ENCODE assay signal across 30 cellular contexts in genomic region chr9:112093875-112094227, GRCh38.
DNase-seq lines count a peak whose midpoint lies in the region; ATAC-seq, FAIRE-seq and TF ChIP-seq lines count a peak whose summit lies in the region.
"Had no signal": no experiment of that assay in that cellular context is flagged by ENCODE, and none has a peak within 500 bp of the region (broad histone marks: within the 10 kb centered on the region; RNA-seq: fewer than 3 reads in every experiment).

No MANE protein-coding gene starts in this region.

- TF ChIP-seq POLR2A in GM12892 (IDR thresholded peaks at IDR 0.05; ENCODE audit: low read depth, low read length): no peak

- intact Hi-C loops in CD4-positive, alpha-beta memory T cell (cut with micrococcal nuclease): no loop called here

- peaks cover 7 to 9% of the 10 kb centered on the region in 2 donors for H3K36me3 Mint-ChIP-seq in CD4-positive, alpha-beta memory T cell
- H3K36me3 Mint-ChIP-seq in activated CD8-positive, alpha-beta T cell treated with anti-CD3 and anti-CD28 coated beads, Interleukin-2, amount 10 ng/mL, durations not matched to agents 7 days and 5 days (ENCODE audit: low read depth): peaks cover 26% of the 10 kb centered on the region
- H3K36me3 Mint-ChIP-seq in immature natural killer cell: peaks cover 9 to 40% (median 9%) of the 10 kb centered on the region in 3 donors

- no peaks in the 10 kb centered on the region for H3K36me3 ChIP-seq in CD4-positive, alpha-beta memory T cell (ENCODE audit: insufficient read depth, low read length)
- H3K36me3 ChIP-seq: ascending aorta, Peyer's patch, prostate gland, sigmoid colon had no signal

- H3K4me3 ChIP-seq in CD4-positive, alpha-beta memory T cell (ENCODE audit: low read length in 2 of 2): no peak overlapping the region
- H3K4me3 ChIP-seq in GM12865 (ENCODE audit: low read depth, low read length): no peak overlapping the region
- H3K4me3 ChIP-seq: ascending aorta, BLaER1, GM23248, Peyer's patch, prostate gland, sigmoid colon had no signal

- peak in 1 of 5 donors; percentile 13 for DNase-seq in CD4-positive, alpha-beta memory T cell
- DNase-seq in GM12865 (ENCODE audit: low read depth): peak; percentile 48
- DNase-seq in activated CD8-positive, alpha-beta T cell treated with anti-CD3 and anti-CD28 coated beads, Interleukin-2, amount 10 ng/mL, durations not matched to agents 7 days and 5 days: peak; percentile 20
- no peak for DNase-seq in immature natural killer cell
- DNase-seq in C1 segment of cervical spinal cord (lab: John Stamatoyannopoulos, UW): no peak
- DNase-seq in GM12892 (ENCODE audit: insufficient read length): no peak
- DNase-seq in stimulated activated CD8-positive, alpha-beta memory T cell treated with anti-CD3 and anti-CD28 coated beads, Interleukin-4, amount 100 ng/mL, for 48 hours: no peak
- DNase-seq: activated effector memory CD4-positive, alpha-beta T cell treated with anti-CD3 and anti-CD28 coated beads, Interleukin-2, amount 50 U/mL, for 16 hours; DND-41; GF-D8; GM23248; NCI-H1436 treated with DMSO at 0.1 percent for 48 hours; NCI-H2081 treated with DMSO at 0.1 percent for 48 hours; NCI-H226; NCI-H748 treated with DMSO at 0.1 percent for 48 hours; Peyer's patch; SHP77; sigmoid colon; stimulated activated CD4-positive, alpha-beta T cell treated with anti-CD3 and anti-CD28 coated beads, Interleukin-12 subunit alpha, Interleukin-12 subunit beta, amount 100 ng/mL, for 4 hours; stimulated activated CD4-positive, alpha-beta T cell treated with anti-CD3 and anti-CD28 coated beads, Interleukin-4, amount 100 ng/mL, for 1 hour; substantia nigra; T1000 had no signal

- peaks cover 17 to 33% (median 23%) of the 10 kb centered on the region in 4 donors for H3K4me1 Mint-ChIP-seq in CD4-positive, alpha-beta memory T cell
- peaks cover 32% of the 10 kb centered on the region for H3K4me1 Mint-ChIP-seq in activated CD8-positive, alpha-beta T cell treated with anti-CD3 and anti-CD28 coated beads, Interleukin-2, amount 10 ng/mL, durations not matched to agents 7 days and 5 days (ENCODE audit: low read depth)
- H3K4me1 Mint-ChIP-seq in immature natural killer cell: peaks cover 22 to 30% of the 10 kb centered on the region in 2 donors

- TF ChIP-seq CTCF in GM12865 (IDR thresholded peaks at IDR 0.05; ENCODE audit: insufficient read depth, low read depth, low read length, missing control alignments): no peak

- CTCF ChIA-PET in CD4-positive, alpha-beta memory T cell (lab: Charles Lee; ENCODE audit: partially characterized antibody): interaction anchor here (0.7 to 11.3 kb wide), 13 partner anchors 8 to 335 kb away, joined by 3 to 162 read pairs (median 4); partner anchors contain the start of gene HSDL2
- CTCF ChIA-PET in activated CD8-positive, alpha-beta T cell treated with anti-CD3 and anti-CD28 coated beads, Interleukin-2, amount 10 ng/mL, durations not matched to agents 7 days and 5 days (lab: Charles Lee): interaction anchor here (0.6 to 2.1 kb wide), 10 partner anchors 9 to 699 kb away, joined by 3 to 13 read pairs (median 4); partner anchors contain the start of gene HSDL2

- no peaks in the 10 kb centered on the region for H3K9me3 Mint-ChIP-seq in CD4-positive, alpha-beta memory T cell
- no peaks in the 10 kb centered on the region for H3K9me3 Mint-ChIP-seq in activated CD8-positive, alpha-beta T cell treated with anti-CD3 and anti-CD28 coated beads, Interleukin-2, amount 10 ng/mL, durations not matched to agents 7 days and 5 days (ENCODE audit: insufficient read depth)
- no peaks in the 10 kb centered on the region for H3K9me3 Mint-ChIP-seq in immature natural killer cell
- H3K9me3 Mint-ChIP-seq: memory B cell, type B pancreatic cell had no signal

- no peak overlapping the region for H3K27ac ChIP-seq in CD4-positive, alpha-beta memory T cell (ENCODE audit: low read depth, low read length)
- H3K27ac ChIP-seq: ascending aorta, BLaER1, GM23248, Peyer's patch, prostate gland, sigmoid colon had no signal

- POLR2A ChIA-PET in CD4-positive, alpha-beta memory T cell (lab: Charles Lee; ENCODE audit: partially characterized antibody): interaction anchor here (1.2 kb wide), 2 partner anchors 239 to 286 kb away, joined by 6 to 8 read pairs; partner anchors contain the start of genes HSDL2 and PTBP3
- POLR2A ChIA-PET in activated CD8-positive, alpha-beta T cell treated with anti-CD3 and anti-CD28 coated beads, Interleukin-2, amount 10 ng/mL, durations not matched to agents 7 days and 5 days (lab: Charles Lee): interaction anchor here (0.6 to 1.3 kb wide), 2 partner anchors 239 to 277 kb away, joined by 3 to 7 read pairs; partner anchors contain the start of gene PTBP3

- H3K27me3 Mint-ChIP-seq in CD4-positive, alpha-beta memory T cell: no peaks in the 10 kb centered on the region
- H3K27me3 Mint-ChIP-seq in activated CD8-positive, alpha-beta T cell treated with anti-CD3 and anti-CD28 coated beads, Interleukin-2, amount 10 ng/mL, durations not matched to agents 7 days and 5 days (ENCODE audit: low read depth): no peaks in the 10 kb centered on the region
- no peaks in the 10 kb centered on the region for H3K27me3 Mint-ChIP-seq in immature natural killer cell (ENCODE audit: low read depth in 3 of 3)
- H3K27me3 Mint-ChIP-seq: activated naive CD8-positive, alpha-beta T cell; memory B cell; type B pancreatic cell had no signal

- no peak for FAIRE-seq in GM12892 (lab: Jason Lieb, UNC)
- FAIRE-seq: colon had no signal

- H3K9me3 ChIP-seq in CD4-positive, alpha-beta memory T cell (ENCODE audit: control insufficient read depth in 1 of 2, low read length in 2 of 2): no peaks in the 10 kb centered on the region
- H3K9me3 ChIP-seq: ascending aorta, BLaER1, Peyer's patch, prostate gland, sigmoid colon had no signal

- H3K4me1 ChIP-seq in CD4-positive, alpha-beta memory T cell (ENCODE audit: insufficient read depth, low read length): peaks cover 21% of the 10 kb centered on the region
- H3K4me1 ChIP-seq: ascending aorta, BLaER1, Peyer's patch, prostate gland, sigmoid colon had no signal

- peak overlapping the region; percentile 1 to 85 (median 62) for H3K27ac Mint-ChIP-seq in CD4-positive, alpha-beta memory T cell
- peak overlapping the region; percentile 75 for H3K27ac Mint-ChIP-seq in activated CD8-positive, alpha-beta T cell treated with anti-CD3 and anti-CD28 coated beads, Interleukin-2, amount 10 ng/mL, durations not matched to agents 7 days and 5 days
- H3K27ac Mint-ChIP-seq in immature natural killer cell: peak overlapping the region; percentile 61 to 89 (median 77)
- H3K27ac Mint-ChIP-seq: activated naive CD8-positive, alpha-beta T cell; memory B cell; type B pancreatic cell had no signal

- H3K4me3 Mint-ChIP-seq in CD4-positive, alpha-beta memory T cell: peak overlapping the region in 7 of 8 donors; percentile 9 to 81 (median 63)
- H3K4me3 Mint-ChIP-seq in activated CD8-positive, alpha-beta T cell treated with anti-CD3 and anti-CD28 coated beads, Interleukin-2, amount 10 ng/mL, durations not matched to agents 7 days and 5 days: peak overlapping the region; percentile 40
- H3K4me3 Mint-ChIP-seq in immature natural killer cell: peak overlapping the region; percentile 7 to 80 (median 62)
- H3K4me3 Mint-ChIP-seq: activated naive CD8-positive, alpha-beta T cell; memory B cell; type B pancreatic cell had no signal

- H3K27me3 ChIP-seq in CD4-positive, alpha-beta memory T cell (ENCODE audit: insufficient read depth, low read length): no peaks in the 10 kb centered on the region
- H3K27me3 ChIP-seq: ascending aorta, BLaER1, Peyer's patch, sigmoid colon had no signal

- no peak for ATAC-seq in activated CD8-positive, alpha-beta T cell treated with anti-CD3 and anti-CD28 coated beads, Interleukin-2, amount 10 ng/mL, durations not matched to agents 7 days and 5 days
- ATAC-seq: left lobe of liver had no signal

Comparison
In these comparisons a context has a peak if more than half of its experiments do, and no peak if none do; other contexts are left out.
1. DNase-seq: peak in GM12865 (single experiment) and activated CD8-positive, alpha-beta T cell treated with anti-CD3 and anti-CD28 coated beads, Interleukin-2, amount 10 ng/mL, durations not matched to agents 7 days and 5 days (single experiment); none in immature natural killer cell (0 of 3), C1 segment of cervical spinal cord (0 of 14), GM12892 (single experiment) and stimulated activated CD8-positive, alpha-beta memory T cell treated with anti-CD3 and anti-CD28 coated beads, Interleukin-4, amount 100 ng/mL, for 48 hours (single experiment).
2. Peak in every context shown above with its lines, with median percentiles within 50 percentile points of each other: H3K27ac Mint-ChIP-seq and H3K4me3 Mint-ChIP-seq.